ENCODE assay signal across 12 cellular contexts in genomic region chr6:111592726-111593515, GRCh38. TPM values are rescaled to one million over a fixed set of nuclear protein-coding genes. Genes with fewer than 3 reads are reported as not detected.
DNase-seq lines count a peak whose midpoint lies in the region; ATAC-seq and TF ChIP-seq lines count a peak whose summit lies in the region.
"Had no signal": no experiment of that assay in that cellular context is flagged by ENCODE, and none has a peak within 500 bp of the region (broad histone marks: within the 10 kb centered on the region; RNA-seq: fewer than 3 reads in every experiment).

No MANE protein-coding gene starts in this region.

- no peaks in the 10 kb centered on the region for H3K9me2 ChIP-seq in PC-9 (ENCODE audit: insufficient read depth)
- H3K9me2 ChIP-seq in MM.1S (replicated peaks; ENCODE audit: insufficient read depth, low read length): no peaks in the 10 kb centered on the region

- CTCF ChIA-PET in PC-9 (lab: Charles Lee): no interaction called here

- H3K79me2 ChIP-seq in PC-9 (ENCODE audit: low read depth): peaks cover 27% of the 10 kb centered on the region
- H3K79me2 ChIP-seq in MM.1S (ENCODE audit: low read length): no peaks in the 10 kb centered on the region

- H3K9me3 Mint-ChIP-seq in osteocyte (ENCODE audit: unreplicated experiment): no peaks in the 10 kb centered on the region
- H3K9me3 Mint-ChIP-seq: activated naive CD4-positive, alpha-beta T cell treated with anti-CD3 and anti-CD28 coated beads, Interleukin-2, amount 10 ng/mL, durations not matched to agents 7 days and 5 days; CD4-positive, alpha-beta T cell; effector memory CD8-positive, alpha-beta T cell had no signal

- WGBS in esophagus, 2 donors: 42 to 44% methylated on average over 7 of the region's 7 CpGs

- H3K4me2 ChIP-seq in PC-9 (peak overlapping the region; percentile 77), MM.1S (ENCODE audit: low read depth, low read length) (no peak overlapping the region)

- no TSS peak for BruUV-seq in PC-9 (replicated peaks; lab: Mats Ljungman, UMichigan)

- H3K27ac ChIP-seq in PC-9 (peak overlapping the region; percentile 96), esophagus (ENCODE audit: low read depth in 2 of 2, low read length in 1 of 2) (peak overlapping the region; percentile 71 to 77), MM.1S (ENCODE audit: low read length) (no peak overlapping the region)

- ATAC-seq in GM18861 (IDR thresholded peaks at IDR 0.05; ENCODE audit: unreplicated experiment): no peak
- ATAC-seq in GM21619 (IDR thresholded peaks at IDR 0.05; ENCODE audit: unreplicated experiment): no peak
- ATAC-seq in Right ventricle myocardium superior (ENCODE audit: poor library complexity): no peak
- ATAC-seq: activated CD4-positive, CD25-positive, alpha-beta regulatory T cell treated with anti-CD3 and anti-CD28 coated beads, Interleukin-2, amount 50 U/mL, for 24 hours; effector memory CD8-positive, alpha-beta T cell had no signal

- TF ChIP-seq CTCF in PC-9 (conservative IDR thresholded peaks at IDR 0.05) (no peak), osteocyte (IDR thresholded peaks at IDR 0.05) (no peak), MM.1S (IDR thresholded peaks at IDR 0.05; ENCODE audit: low read length) (no peak)

- intact Hi-C loops in PC-9 (cut with micrococcal nuclease; ENCODE audit: unreplicated experiment): loop anchor here (1.0 to 5.0 kb wide), 2 partner anchors 111 to 450 kb away; partner anchors contain the start of gene REV3L
- intact Hi-C loops in Right ventricle myocardium superior (cut with DNase I): no loop called here

- no peaks in the 10 kb centered on the region for H3K27me3 Mint-ChIP-seq in osteocyte (ENCODE audit: unreplicated experiment)
- H3K27me3 Mint-ChIP-seq: activated naive CD4-positive, alpha-beta T cell treated with anti-CD3 and anti-CD28 coated beads, Interleukin-2, amount 10 ng/mL, durations not matched to agents 7 days and 5 days; CD4-positive, alpha-beta T cell; effector memory CD8-positive, alpha-beta T cell had no signal

- H3F3A ChIP-seq in PC-9 (ENCODE audit: insufficient read depth, low read depth) (peaks cover 42% of the 10 kb centered on the region), MM.1S (ENCODE audit: insufficient read depth, low read length) (no peaks in the 10 kb centered on the region)

- H3K36me3 ChIP-seq in PC-9 (ENCODE audit: low read depth) (0 out of 2 replicates have a peak, but pooled peaks cover 3% of the 10 kb centered on the region), esophagus (ENCODE audit: control insufficient read depth in 2 of 2, insufficient read depth in 2 of 2, low read length in 1 of 2) (peaks cover 3 to 7% of the 10 kb centered on the region in 2 donors), MM.1S (replicated peaks; ENCODE audit: insufficient read depth, low read length) (no peaks in the 10 kb centered on the region)

- H3K36me3 Mint-ChIP-seq in osteocyte (ENCODE audit: unreplicated experiment): no peaks in the 10 kb centered on the region

- H3K9me3 ChIP-seq in PC-9 (ENCODE audit: insufficient read depth, low read depth) (no peaks in the 10 kb centered on the region), esophagus (ENCODE audit: control insufficient read depth in 2 of 2, insufficient read depth in 1 of 2, low read depth in 1 of 2, low read length in 1 of 2) (no peaks in the 10 kb centered on the region), MM.1S (replicated peaks; ENCODE audit: insufficient read depth, low read length) (no peaks in the 10 kb centered on the region)

- H3K4me1 Mint-ChIP-seq in osteocyte (ENCODE audit: unreplicated experiment): peaks cover 78% of the 10 kb centered on the region

- H2AFZ ChIP-seq in PC-9 (no peak overlapping the region), MM.1S (ENCODE audit: low read length) (no peak overlapping the region)

- H3K27me3 ChIP-seq in PC-9 (ENCODE audit: insufficient read depth, low read depth): no peaks in the 10 kb centered on the region
- H3K27me3 ChIP-seq in esophagus (ENCODE audit: control insufficient read depth in 1 of 2, insufficient read depth in 2 of 2, low read length in 2 of 2): no peaks in the 10 kb centered on the region
- H3K27me3 ChIP-seq in MM.1S (replicated peaks; ENCODE audit: insufficient read depth, low read length): no peaks in the 10 kb centered on the region

- H4K20me1 ChIP-seq in PC-9 (ENCODE audit: insufficient read depth): no peaks in the 10 kb centered on the region
- no peaks in the 10 kb centered on the region for H4K20me1 ChIP-seq in MM.1S (ENCODE audit: insufficient read depth, low read length)

- H3K4me1 ChIP-seq in PC-9 (replicated peaks; ENCODE audit: insufficient read depth): peaks cover 69% of the 10 kb centered on the region
- H3K4me1 ChIP-seq in esophagus (ENCODE audit: control insufficient read depth in 2 of 2, insufficient read depth in 2 of 2, low read length in 1 of 2): peaks cover 4 to 13% of the 10 kb centered on the region in 2 donors
- no peaks in the 10 kb centered on the region for H3K4me1 ChIP-seq in MM.1S (ENCODE audit: low read length)

- peak; percentile 72 for DNase-seq in DMS 273 (lab: John Stamatoyannopoulos, UW; ENCODE audit: unreplicated experiment)
- no peak for DNase-seq in PC-9
- no peak for DNase-seq in osteocyte (ENCODE audit: extremely low spot score, unreplicated experiment)
- DNase-seq in MM.1S: no peak
- DNase-seq in Right ventricle myocardium superior: no peak
- DNase-seq: activated naive CD4-positive, alpha-beta T cell treated with anti-CD3 and anti-CD28 coated beads, Interleukin-2, amount 10 ng/mL, durations not matched to agents 7 days and 5 days; CD4-positive, alpha-beta T cell; effector memory CD8-positive, alpha-beta T cell had no signal

- H3K27ac Mint-ChIP-seq in osteocyte (ENCODE audit: unreplicated experiment): peak overlapping the region; percentile 83
- H3K27ac Mint-ChIP-seq: activated naive CD4-positive, alpha-beta T cell treated with anti-CD3 and anti-CD28 coated beads, Interleukin-2, amount 10 ng/mL, durations not matched to agents 7 days and 5 days; CD4-positive, alpha-beta T cell; effector memory CD8-positive, alpha-beta T cell had no signal

- H3K4me3 Mint-ChIP-seq in osteocyte (ENCODE audit: unreplicated experiment): peak overlapping the region; percentile 30
- H3K4me3 Mint-ChIP-seq: activated naive CD4-positive, alpha-beta T cell treated with anti-CD3 and anti-CD28 coated beads, Interleukin-2, amount 10 ng/mL, durations not matched to agents 7 days and 5 days; CD4-positive, alpha-beta T cell; effector memory CD8-positive, alpha-beta T cell had no signal

- POLR2A ChIA-PET in PC-9 (lab: Charles Lee; ENCODE audit: unreplicated experiment): interaction anchor here (0.7 kb wide), 1 partner anchor 98 kb away, joined by 3 read pairs; no protein-coding TSS in a partner anchor

- no peak overlapping the region for H3K9ac ChIP-seq in MM.1S (ENCODE audit: low read length)

- no peak overlapping the region for H3K4me3 ChIP-seq in PC-9
- no peak overlapping the region for H3K4me3 ChIP-seq in esophagus (ENCODE audit: low read depth in 1 of 2, low read length in 2 of 2)
- no peak overlapping the region for H3K4me3 ChIP-seq in MM.1S (ENCODE audit: low read length)

RNA-seq across cellular contexts. Expression of gene TRAF3IP2, which starts 12.8 kb away (rescaled TPM):
- total RNA-seq in PC-9 (2021): 28.0 and 37.6 TPM in 2 replicates
- 10 to 100 TPM; 34.9 to 36.6 TPM for polyA plus RNA-seq in esophagus
- 10.5 and 12.8 TPM in 2 replicates for total RNA-seq in osteocyte
- 10.0 TPM for total RNA-seq in Right ventricle myocardium superior
